17 cellular contexts compared by ENCODE assay signal in the genomic region with DNA sequence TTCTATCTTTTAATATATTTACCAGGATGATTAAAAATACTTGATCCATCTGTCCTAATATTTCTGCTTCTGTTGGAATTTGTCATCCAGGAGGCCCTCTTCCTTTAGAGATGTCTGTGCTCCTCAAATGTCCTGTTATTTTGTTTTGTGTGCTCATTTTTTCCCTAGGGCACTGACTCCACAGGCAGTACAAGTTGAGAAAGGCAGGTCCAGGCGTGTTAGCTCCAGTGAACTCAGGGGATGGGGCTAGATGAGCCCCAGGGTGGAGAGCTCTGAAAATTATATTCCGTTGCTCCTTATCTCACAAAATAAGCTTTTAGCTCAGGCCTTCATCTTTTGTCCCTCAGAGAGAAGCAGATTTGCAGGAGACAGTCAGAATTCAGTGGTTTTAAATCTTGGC.
"Had no signal": no experiment of that assay in that cellular context is flagged by ENCODE, and none has a peak within 500 bp of the region (broad histone marks: within the 10 kb centered on the region; RNA-seq: fewer than 3 reads in every experiment).

No MANE protein-coding gene starts in this region.

- DNase-seq: activated B cell treated with CpG ODN at 0.5 μM for 24 hours; activated CD4-positive, alpha-beta memory T cell treated with anti-CD3 and anti-CD28 coated beads, Interleukin-2, amount 10 ng/mL, durations not matched to agents 7 days and 5 days; activated CD4-positive, alpha-beta T cell treated with anti-CD3 and anti-CD28 coated beads for 48 hours; activated CD8-positive, alpha-beta memory T cell treated with anti-CD3 and anti-CD28 coated beads, Interleukin-2, amount 10 ng/mL, durations not matched to agents 7 days and 5 days; activated naive CD4-positive, alpha-beta T cell treated with anti-CD3 and anti-CD28 coated beads for 36 hours; activated T-cell treated with anti-CD3 and anti-CD28 coated beads, Interleukin-2, amount 50 U/mL, for 24 hours; anterior cingulate cortex; brain microvascular endothelial cell; cortex of kidney; effector CD4-positive, alpha-beta T cell; left cardiac atrium; natural killer cell; stimulated activated CD4-positive, alpha-beta T cell treated with anti-CD3 and anti-CD28 coated beads, Interleukin-4, amount 100 ng/mL, for 24 hours; stomach had no signal

- H3K36me3 ChIP-seq: brain microvascular endothelial cell, esophagus muscularis mucosa, stomach had no signal

- H3K4me3 ChIP-seq: esophagus muscularis mucosa, stomach had no signal

- ATAC-seq: activated CD8-positive, alpha-beta memory T cell treated with anti-CD3 and anti-CD28 coated beads, Interleukin-2, amount 10 ng/mL, durations not matched to agents 7 days and 5 days; left cardiac atrium; natural killer cell; sciatic nerve; stimulated activated effector memory CD8-positive, alpha-beta T cell treated with anti-CD3 and anti-CD28 coated beads, Interleukin-12 subunit alpha, Interleukin-12 subunit beta, amount 100 ng/mL, for 72 hours had no signal

- H3K9me3 ChIP-seq: esophagus muscularis mucosa, stomach had no signal

- H3K27me3 ChIP-seq: brain microvascular endothelial cell had no signal

- H3K27ac ChIP-seq: brain microvascular endothelial cell, esophagus muscularis mucosa, stomach had no signal
